In the genomic region with DNA sequence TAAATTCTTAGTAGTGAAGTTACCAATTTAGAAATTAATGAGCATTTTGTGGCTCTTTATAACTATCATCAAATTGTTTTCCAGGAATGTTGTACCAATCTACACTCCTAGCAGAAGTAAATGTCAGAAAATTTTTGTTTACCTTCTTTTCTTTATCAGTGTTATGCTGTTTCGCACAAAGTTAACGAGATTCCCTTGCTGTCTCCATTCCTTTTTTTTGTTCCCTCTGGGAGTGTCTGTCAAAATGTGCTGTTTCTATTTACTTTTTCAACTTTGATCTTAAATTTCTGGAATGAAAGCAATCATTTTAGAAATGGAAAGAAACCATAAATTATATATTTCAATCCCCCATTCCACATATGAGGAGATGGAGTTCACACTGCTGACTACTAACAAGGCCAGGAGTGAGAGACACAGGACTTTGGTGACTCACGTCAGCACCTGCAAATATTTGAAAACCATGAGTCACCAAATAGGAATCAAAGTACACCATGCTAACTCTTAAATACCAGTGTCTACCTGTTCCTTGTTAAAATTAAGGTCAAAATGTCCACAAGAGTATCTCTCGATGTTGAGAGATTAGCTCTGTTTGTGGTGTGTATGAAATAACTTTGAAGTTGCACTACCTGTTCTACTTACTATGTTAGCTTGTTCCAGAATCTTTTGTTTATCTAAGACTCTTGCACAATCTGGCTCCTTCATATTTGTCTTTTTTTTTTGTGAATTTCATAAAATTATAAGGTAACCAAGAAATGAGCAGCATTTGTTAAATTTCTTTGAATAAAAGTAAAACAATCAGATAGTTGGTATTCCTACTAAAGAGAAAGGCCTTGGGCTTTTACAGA, we compare ENCODE assay signal across 17 cellular contexts.
DNase-seq lines count a peak whose midpoint lies in the region; ATAC-seq, FAIRE-seq and TF ChIP-seq lines count a peak whose summit lies in the region.
"Had no signal": no experiment of that assay in that cellular context is flagged by ENCODE, and none has a peak within 500 bp of the region (broad histone marks: within the 10 kb centered on the region; RNA-seq: fewer than 3 reads in every experiment).

No MANE protein-coding gene starts in this region.

- H3K4me1 ChIP-seq in PC-3 (ENCODE audit: insufficient read depth, low read length) (peaks cover 50% of the 10 kb centered on the region), foreskin keratinocyte (peaks cover 19% of the 10 kb centered on the region)

- no peaks in the 10 kb centered on the region for H3K9me2 ChIP-seq in PC-3 (replicated peaks; ENCODE audit: low read length)

- H3K36me3 ChIP-seq in PC-3 (ENCODE audit: low read depth, low read length), result no peaks in the 10 kb centered on the region
- H3K36me3 ChIP-seq: BLaER1 treated with 17β-estradiol and CSF1 and Interleukin-3, amounts not matched to agents 10 nM and 100 nM had no signal

- H3K9ac ChIP-seq in PC-3 (ENCODE audit: low read length), result peak overlapping the region; percentile 47
- H3K9ac ChIP-seq: BLaER1 treated with 17β-estradiol and CSF1 and Interleukin-3, amounts not matched to agents 10 nM and 100 nM had no signal

- peak overlapping the region; percentile 49 for H3K4me3 ChIP-seq in PC-3 (ENCODE audit: low read length)
- H3K4me3 ChIP-seq: BLaER1 treated with 17β-estradiol and CSF1 and Interleukin-3, amounts not matched to agents 10 nM and 100 nM had no signal

- H3K4me3 Mint-ChIP-seq in Calu3 (ENCODE audit: low read depth, unreplicated experiment), result peak overlapping the region; percentile 60
- H3K4me3 Mint-ChIP-seq in stimulated activated naive CD8-positive, alpha-beta T cell treated with anti-CD3 and anti-CD28 coated beads, Interleukin-15, amount 100 ng/mL, for 72 hours, result no peak overlapping the region
- H3K4me3 Mint-ChIP-seq: stimulated activated effector memory CD8-positive, alpha-beta T cell treated with anti-CD3 and anti-CD28 coated beads, Interleukin-12 subunit alpha, Interleukin-12 subunit beta, amount 100 ng/mL, for 72 hours had no signal

- peaks cover 16% of the 10 kb centered on the region for H3K36me3 Mint-ChIP-seq in Calu3 (ENCODE audit: insufficient read depth, unreplicated experiment)
- H3K36me3 Mint-ChIP-seq: stimulated activated effector memory CD8-positive, alpha-beta T cell treated with anti-CD3 and anti-CD28 coated beads, Interleukin-12 subunit alpha, Interleukin-12 subunit beta, amount 100 ng/mL, for 72 hours had no signal

- peak overlapping the region; percentile 99 for H3K27ac Mint-ChIP-seq in Calu3 (ENCODE audit: unreplicated experiment)
- no peak overlapping the region for H3K27ac Mint-ChIP-seq in stimulated activated naive CD8-positive, alpha-beta T cell treated with anti-CD3 and anti-CD28 coated beads, Interleukin-15, amount 100 ng/mL, for 72 hours
- H3K27ac Mint-ChIP-seq: stimulated activated effector memory CD8-positive, alpha-beta T cell treated with anti-CD3 and anti-CD28 coated beads, Interleukin-12 subunit alpha, Interleukin-12 subunit beta, amount 100 ng/mL, for 72 hours had no signal

- no peaks in the 10 kb centered on the region for H3K9me3 ChIP-seq in PC-3 (ENCODE audit: low read length)
- H3K9me3 ChIP-seq: BLaER1 treated with 17β-estradiol and CSF1 and Interleukin-3, amounts not matched to agents 10 nM and 100 nM had no signal

- no peaks in the 10 kb centered on the region for H3K79me2 ChIP-seq in PC-3 (ENCODE audit: low read length)

- FAIRE-seq in HTR-8/SVneo (lab: Jason Lieb, UNC), result no peak
- FAIRE-seq: GM18507 had no signal

- H3K27me3 ChIP-seq in PC-3 (ENCODE audit: low read length), result no peaks in the 10 kb centered on the region
- H3K27me3 ChIP-seq in foreskin keratinocyte, result no peaks in the 10 kb centered on the region
- H3K27me3 ChIP-seq: BLaER1 treated with 17β-estradiol and CSF1 and Interleukin-3, amounts not matched to agents 10 nM and 100 nM had no signal

- TF ChIP-seq CTCF in Calu3 (IDR thresholded peaks at IDR 0.05; ENCODE audit: unreplicated experiment) (no peak), PC-3 (conservative IDR thresholded peaks at IDR 0.05; ENCODE audit: low read depth, low read length) (no peak), foreskin keratinocyte (conservative IDR thresholded peaks at IDR 0.05) (no peak)

- no peaks in the 10 kb centered on the region for H3F3A ChIP-seq in PC-3 (ENCODE audit: low read length, unreplicated experiment)

- H3K27ac ChIP-seq in PC-3 (ENCODE audit: low read length), result peak overlapping the region; percentile 89
- no peak overlapping the region for H3K27ac ChIP-seq in foreskin keratinocyte
- H3K27ac ChIP-seq: BLaER1 treated with 17β-estradiol and CSF1 and Interleukin-3, amounts not matched to agents 10 nM and 100 nM had no signal

- POLR2A ChIA-PET in PC-3 (lab: Charles Lee; ENCODE audit: unreplicated experiment), result no interaction called here

- intact Hi-C loops in Calu3 (cut with micrococcal nuclease; ENCODE audit: unreplicated experiment) (loop anchor here (2.0 to 5.0 kb wide), 4 partner anchors 66 to 372 kb away; no protein-coding TSS in a partner anchor), PC-3 (cut with micrococcal nuclease) (loop anchor here (1.0 kb wide), 1 partner anchor 27 kb away; no protein-coding TSS in a partner anchor)

- CTCF ChIA-PET in Calu3 (lab: Charles Lee), result interaction anchor here (0.8 kb wide), 1 partner anchor 12 kb away, joined by 5 read pairs; no protein-coding TSS in a partner anchor
- CTCF ChIA-PET in PC-3 (lab: Charles Lee), result no interaction called here

- peaks cover 59% of the 10 kb centered on the region for H3K4me1 Mint-ChIP-seq in Calu3 (ENCODE audit: low read depth, unreplicated experiment)
- H3K4me1 Mint-ChIP-seq in stimulated activated naive CD8-positive, alpha-beta T cell treated with anti-CD3 and anti-CD28 coated beads, Interleukin-15, amount 100 ng/mL, for 72 hours, result no peaks in the 10 kb centered on the region
- H3K4me1 Mint-ChIP-seq: stimulated activated effector memory CD8-positive, alpha-beta T cell treated with anti-CD3 and anti-CD28 coated beads, Interleukin-12 subunit alpha, Interleukin-12 subunit beta, amount 100 ng/mL, for 72 hours had no signal

- no peaks in the 10 kb centered on the region for H4K20me1 ChIP-seq in PC-3 (ENCODE audit: low read length)
- H4K20me1 ChIP-seq: BLaER1 treated with 17β-estradiol and CSF1 and Interleukin-3, amounts not matched to agents 10 nM and 100 nM had no signal

- no TSS peak for BruUV-seq in Calu3 (replicated peaks; lab: Mats Ljungman, UMichigan)
- no TSS peak for BruUV-seq in PC-3 (replicated peaks; lab: Mats Ljungman, UMichigan)

- peak; percentile 58 for DNase-seq in Calu3
- DNase-seq in PC-3, result peak; percentile 96
- peak; percentile 96 to 98 for DNase-seq in foreskin keratinocyte
- peak; percentile 66 for DNase-seq in mucosa of gallbladder (ENCODE audit: low spot score)
- DNase-seq in stimulated activated naive CD8-positive, alpha-beta T cell treated with anti-CD3 and anti-CD28 coated beads, Interleukin-15, amount 100 ng/mL, for 72 hours, result no peak
- no peak for DNase-seq in HTR-8/SVneo (ENCODE audit: insufficient read length, low spot score)
- DNase-seq in NCI-H774 (lab: John Stamatoyannopoulos, UW), result no peak
- DNase-seq: activated naive CD4-positive, alpha-beta T cell treated with Interleukin-2 at 50 U/mL for 16 hours; central memory CD4-positive, alpha-beta T cell; H7; hypothalamus; NCI-H2171 treated with DMSO at 0.1 percent for 48 hours; stimulated activated CD4-positive, alpha-beta T cell treated with anti-CD3 and anti-CD28 coated beads, Interleukin-2, amount 100 ng/mL, for 24 hours had no signal

- peaks cover 4% of the 10 kb centered on the region for H3K9me3 Mint-ChIP-seq in Calu3 (ENCODE audit: low read depth, unreplicated experiment)
- H3K9me3 Mint-ChIP-seq in stimulated activated naive CD8-positive, alpha-beta T cell treated with anti-CD3 and anti-CD28 coated beads, Interleukin-15, amount 100 ng/mL, for 72 hours, result peaks cover 0 to 12% of the 10 kb centered on the region in 2 donors

- peak overlapping the region; percentile 74 for H3K4me2 ChIP-seq in PC-3 (ENCODE audit: low read length)
- H3K4me2 ChIP-seq: BLaER1 treated with 17β-estradiol and CSF1 and Interleukin-3, amounts not matched to agents 10 nM and 100 nM had no signal

- peak; percentile 94 for ATAC-seq in PC-3
- ATAC-seq in foreskin keratinocyte, result peak; percentile 100
- no peak for ATAC-seq in stimulated activated naive CD8-positive, alpha-beta T cell treated with anti-CD3 and anti-CD28 coated beads, Interleukin-15, amount 100 ng/mL, for 72 hours
- no peak for ATAC-seq in HG02981 (IDR thresholded peaks at IDR 0.05; ENCODE audit: unreplicated experiment)
- ATAC-seq: stimulated activated effector memory CD8-positive, alpha-beta T cell treated with anti-CD3 and anti-CD28 coated beads, Interleukin-12 subunit alpha, Interleukin-12 subunit beta, amount 100 ng/mL, for 72 hours had no signal

- H2AFZ ChIP-seq in PC-3 (ENCODE audit: low read length), result no peak overlapping the region

- H3K27me3 Mint-ChIP-seq in Calu3 (ENCODE audit: unreplicated experiment), result no peaks in the 10 kb centered on the region
- no peaks in the 10 kb centered on the region for H3K27me3 Mint-ChIP-seq in stimulated activated naive CD8-positive, alpha-beta T cell treated with anti-CD3 and anti-CD28 coated beads, Interleukin-15, amount 100 ng/mL, for 72 hours

Comparison
In these comparisons a context has a peak if more than half of its experiments do, and no peak if none do; other contexts are left out.
1. DNase-seq: peak in Calu3 (single experiment), PC-3 (single experiment), foreskin keratinocyte (2 of 2) and mucosa of gallbladder (single experiment); none in stimulated activated naive CD8-positive, alpha-beta T cell treated with anti-CD3 and anti-CD28 coated beads, Interleukin-15, amount 100 ng/mL, for 72 hours (0 of 2), HTR-8/SVneo (single experiment) and NCI-H774 (single experiment).
2. ATAC-seq: peak in PC-3 (single experiment) and foreskin keratinocyte (single experiment); none in stimulated activated naive CD8-positive, alpha-beta T cell treated with anti-CD3 and anti-CD28 coated beads, Interleukin-15, amount 100 ng/mL, for 72 hours (single experiment) and HG02981 (single experiment).